8 cellular contexts compared by ENCODE assay signal in the genomic region with DNA sequence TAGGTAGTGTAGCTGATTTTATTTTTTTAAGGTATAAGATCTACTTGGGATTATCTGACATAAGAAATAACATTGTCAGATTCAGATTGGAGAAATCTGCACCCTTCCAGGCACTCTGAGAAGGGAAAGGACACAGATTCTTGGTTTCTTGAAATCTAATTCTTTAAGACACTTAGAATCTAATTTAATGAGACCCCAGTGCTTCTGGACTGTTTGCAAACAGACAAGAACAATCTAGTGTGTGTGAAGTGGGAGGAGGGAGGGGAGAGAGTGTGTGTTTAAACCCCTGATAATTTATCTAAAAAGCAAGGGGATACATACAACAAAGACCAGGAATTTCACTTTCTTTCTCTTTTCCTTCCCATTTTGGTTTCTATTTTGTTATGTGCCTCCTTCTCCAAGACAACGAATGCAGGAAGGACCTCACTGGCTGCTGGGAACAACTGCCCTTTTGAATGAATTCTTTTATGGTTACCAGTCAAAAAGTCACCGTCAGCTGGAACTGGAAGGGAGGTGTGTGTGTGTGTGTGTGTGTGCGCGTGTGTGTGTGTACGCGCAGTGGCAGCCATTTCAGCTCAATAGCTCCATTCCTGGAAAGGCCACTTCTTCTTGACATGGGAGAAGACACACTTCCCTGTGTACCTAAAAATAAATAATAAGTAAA.
DNase-seq lines count a peak whose midpoint lies in the region; ATAC-seq and TF ChIP-seq lines count a peak whose summit lies in the region.

No MANE protein-coding gene starts in this region.

- H3K27me3 ChIP-seq in neural progenitor cell: no peaks in the 10 kb centered on the region

- TF ChIP-seq CTCF in epithelial cell of esophagus (IDR thresholded peaks at IDR 0.05; ENCODE audit: insufficient read depth, low read depth, low read length, missing control alignments) (no peak), neural progenitor cell (IDR thresholded peaks at IDR 0.05) (no peak)

- H3K9me3 ChIP-seq in neural progenitor cell (ENCODE audit: low read depth): no peaks in the 10 kb centered on the region

- H4K20me1 ChIP-seq in neural progenitor cell (ENCODE audit: low read depth): no peaks in the 10 kb centered on the region

- no peak overlapping the region for H3K4me3 ChIP-seq in epithelial cell of esophagus (ENCODE audit: low read length)
- peak overlapping the region; percentile 35 for H3K4me3 ChIP-seq in neural progenitor cell

- no peaks in the 10 kb centered on the region for H3K36me3 Mint-ChIP-seq in neural progenitor cell
- H3K36me3 Mint-ChIP-seq in activated T-helper 1 cell treated with anti-CD3 and anti-CD28 coated beads, Interleukin-12 subunit alpha, Interleukin-12 subunit beta, Interleukin-2, Interleukin-4 antibody, amounts not matched to agents 30 ng/mL and 10 ng/mL and 1 ng/mL, durations not matched to agents 14 hours and 24 hours and 36 hours (ENCODE audit: low read depth): no peaks in the 10 kb centered on the region

- peak overlapping the region; percentile 21 for H3K27ac ChIP-seq in neural progenitor cell

- peaks cover 37% of the 10 kb centered on the region for H3K4me1 ChIP-seq in neural progenitor cell

- intact Hi-C loops in activated T-helper 1 cell treated with anti-CD3 and anti-CD28 coated beads, Interleukin-12 subunit alpha, Interleukin-12 subunit beta, Interleukin-2, Interleukin-4 antibody, amounts not matched to agents 30 ng/mL and 10 ng/mL and 1 ng/mL, durations not matched to agents 14 hours and 24 hours and 36 hours (cut with micrococcal nuclease): loop anchor here (1.0 to 5.0 kb wide), 3 partner anchors 363 to 784 kb away; no protein-coding TSS in a partner anchor

- H3K9ac ChIP-seq in neural progenitor cell: no peak overlapping the region

- H3K27me3 Mint-ChIP-seq in neural progenitor cell (ENCODE audit: insufficient read depth, low read depth): no peaks in the 10 kb centered on the region
- H3K27me3 Mint-ChIP-seq in activated T-helper 1 cell treated with anti-CD3 and anti-CD28 coated beads, Interleukin-12 subunit alpha, Interleukin-12 subunit beta, Interleukin-2, Interleukin-4 antibody, amounts not matched to agents 30 ng/mL and 10 ng/mL and 1 ng/mL, durations not matched to agents 14 hours and 24 hours and 36 hours (ENCODE audit: insufficient read depth): no peaks in the 10 kb centered on the region

- H3K4me1 Mint-ChIP-seq in neural progenitor cell: peaks cover 40% of the 10 kb centered on the region
- peaks cover 57% of the 10 kb centered on the region for H3K4me1 Mint-ChIP-seq in activated T-helper 1 cell treated with anti-CD3 and anti-CD28 coated beads, Interleukin-12 subunit alpha, Interleukin-12 subunit beta, Interleukin-2, Interleukin-4 antibody, amounts not matched to agents 30 ng/mL and 10 ng/mL and 1 ng/mL, durations not matched to agents 14 hours and 24 hours and 36 hours (ENCODE audit: low read depth)

- H3K79me2 ChIP-seq in neural progenitor cell (ENCODE audit: low read depth): no peaks in the 10 kb centered on the region

- in situ Hi-C loops in Caki2 (cut with HindIII; ENCODE audit: low pct_unique_long_range_greater_than_20kb, low sequenced_read_pairs): no loop called here

- H3K4me3 Mint-ChIP-seq in neural progenitor cell: peak overlapping the region; percentile 83
- no peak overlapping the region for H3K4me3 Mint-ChIP-seq in activated T-helper 1 cell treated with anti-CD3 and anti-CD28 coated beads, Interleukin-12 subunit alpha, Interleukin-12 subunit beta, Interleukin-2, Interleukin-4 antibody, amounts not matched to agents 30 ng/mL and 10 ng/mL and 1 ng/mL, durations not matched to agents 14 hours and 24 hours and 36 hours

- peak; percentile 65 for DNase-seq in Caki2 (ENCODE audit: low read depth)
- DNase-seq in NCI-H2227 (lab: John Stamatoyannopoulos, UW; ENCODE audit: unreplicated experiment): peak; percentile 83
- peak; percentile 53 for DNase-seq in epithelial cell of esophagus (ENCODE audit: low read depth)
- DNase-seq in neural progenitor cell (ENCODE audit: low spot score): peak; percentile 51
- no peak for DNase-seq in GF-D8 (lab: John Stamatoyannopoulos, UW)
- no peak for DNase-seq in T-helper 2 cell
- DNase-seq in activated T-helper 1 cell treated with anti-CD3 and anti-CD28 coated beads, Interleukin-12 subunit alpha, Interleukin-12 subunit beta, Interleukin-2, Interleukin-4 antibody, amounts not matched to agents 30 ng/mL and 10 ng/mL and 1 ng/mL, durations not matched to agents 14 hours and 24 hours and 36 hours (ENCODE audit: low spot score): no peak

- peak overlapping the region; percentile 88 for H3K27ac Mint-ChIP-seq in neural progenitor cell
- H3K27ac Mint-ChIP-seq in activated T-helper 1 cell treated with anti-CD3 and anti-CD28 coated beads, Interleukin-12 subunit alpha, Interleukin-12 subunit beta, Interleukin-2, Interleukin-4 antibody, amounts not matched to agents 30 ng/mL and 10 ng/mL and 1 ng/mL, durations not matched to agents 14 hours and 24 hours and 36 hours: no peak overlapping the region

- no peaks in the 10 kb centered on the region for H3K36me3 ChIP-seq in neural progenitor cell

- ATAC-seq in GM21367 (IDR thresholded peaks at IDR 0.05; ENCODE audit: unreplicated experiment): no peak

- H3F3A ChIP-seq in neural progenitor cell (ENCODE audit: low read depth): peaks cover 28% of the 10 kb centered on the region

- no peaks in the 10 kb centered on the region for H3K9me3 Mint-ChIP-seq in neural progenitor cell
- no peaks in the 10 kb centered on the region for H3K9me3 Mint-ChIP-seq in activated T-helper 1 cell treated with anti-CD3 and anti-CD28 coated beads, Interleukin-12 subunit alpha, Interleukin-12 subunit beta, Interleukin-2, Interleukin-4 antibody, amounts not matched to agents 30 ng/mL and 10 ng/mL and 1 ng/mL, durations not matched to agents 14 hours and 24 hours and 36 hours

- H3K4me2 ChIP-seq in neural progenitor cell: peak overlapping the region; percentile 76

- H2AFZ ChIP-seq in neural progenitor cell (replicated peaks): peak overlapping the region; percentile 64

Comparison
In these comparisons a context has a peak if more than half of its experiments do, and no peak if none do; other contexts are left out.
1. DNase-seq: peak in Caki2 (single experiment), NCI-H2227 (single experiment), epithelial cell of esophagus (single experiment) and neural progenitor cell (single experiment); none in GF-D8 (single experiment), T-helper 2 cell (0 of 5) and activated T-helper 1 cell treated with anti-CD3 and anti-CD28 coated beads, Interleukin-12 subunit alpha, Interleukin-12 subunit beta, Interleukin-2, Interleukin-4 antibody, amounts not matched to agents 30 ng/mL and 10 ng/mL and 1 ng/mL, durations not matched to agents 14 hours and 24 hours and 36 hours (single experiment).